8 cellular contexts compared by ENCODE assay signal in the genomic region with DNA sequence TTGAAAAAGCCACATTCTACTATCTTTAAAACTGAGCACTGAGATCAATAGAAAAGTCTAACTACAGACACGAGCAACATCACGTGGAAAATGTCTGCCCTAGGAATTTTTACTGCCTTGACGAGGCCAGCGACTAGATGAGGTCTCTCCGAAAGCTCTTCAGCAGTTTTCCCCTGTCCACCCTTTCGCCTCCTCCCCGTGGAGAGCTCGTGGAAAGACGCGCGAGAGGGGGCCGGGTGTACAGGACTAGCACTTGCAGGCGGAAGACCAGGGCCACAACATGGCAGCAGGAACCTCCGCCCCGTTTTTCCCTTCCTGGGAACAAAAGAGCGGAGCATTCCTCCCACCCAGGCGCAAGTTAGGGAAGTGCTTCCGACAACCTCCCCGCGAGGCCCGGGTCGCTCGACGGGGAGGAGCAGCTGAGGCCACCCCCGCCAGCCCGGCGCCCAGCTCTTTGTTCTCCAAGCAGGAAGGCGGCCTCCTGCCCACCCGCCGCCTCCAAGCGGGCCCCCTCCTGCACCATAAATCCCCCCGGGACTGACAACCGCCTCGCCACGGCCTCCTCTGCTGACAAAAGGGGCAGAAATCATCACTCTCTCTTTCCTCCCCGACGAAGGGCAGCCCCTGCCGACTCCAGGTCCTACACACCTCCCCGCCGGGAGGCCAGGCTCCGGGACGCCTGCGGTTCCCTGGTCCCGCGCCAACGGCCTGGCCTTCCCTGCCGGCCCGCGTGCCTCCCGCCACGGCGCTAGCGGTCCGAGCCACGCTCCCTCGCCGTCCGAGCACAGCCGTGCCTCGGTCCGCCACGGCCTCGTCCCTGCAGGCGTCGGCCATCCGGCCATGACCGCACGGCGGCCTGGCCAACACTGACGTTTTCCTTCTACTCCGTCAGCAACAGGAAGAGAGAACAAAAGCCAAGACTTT. TPM values are rescaled to one million over a fixed set of nuclear protein-coding genes. Genes with fewer than 3 reads are reported as not detected.
DNase-seq lines count a peak whose midpoint lies in the region; ATAC-seq and TF ChIP-seq lines count a peak whose summit lies in the region.

No MANE protein-coding gene starts in this region.

- intact Hi-C loops in right cardiac atrium (cut with DNase I) (loop anchor here in 2 of 4 donors (5.0 to 10.0 kb wide), 4 partner anchors 49 to 127 kb away; a partner anchor contains a TSS), psoas muscle (cut with DNase I) (loop anchor here (1.0 to 5.0 kb wide), 7 partner anchors 41 to 99 kb away; a partner anchor contains a TSS), aorta (cut with DNase I) (loop anchor here (1.0 to 5.0 kb wide), 4 partner anchors 49 to 123 kb away; a partner anchor contains a TSS)

- H3K4me1 ChIP-seq in SK-N-SH (ENCODE audit: control insufficient read depth in 1 of 2, insufficient read depth in 2 of 2, low read depth in 1 of 2, low read length in 1 of 2): peaks cover 17 to 27% of the 10 kb centered on the region in 2 experiments
- no peaks in the 10 kb centered on the region for H3K4me1 ChIP-seq in right cardiac atrium (ENCODE audit: control insufficient read depth, insufficient read depth, low read length)
- peaks cover 43% of the 10 kb centered on the region for H3K4me1 ChIP-seq in psoas muscle
- H3K4me1 ChIP-seq in aorta (ENCODE audit: control insufficient read depth in 1 of 2, insufficient read depth in 2 of 2, low read length in 2 of 2): no peaks in the 10 kb centered on the region

- peak overlapping the region; percentile 75 to 93 for H3K4me3 ChIP-seq in SK-N-SH (ENCODE audit: low read depth in 2 of 2, low read length in 1 of 2)
- H3K4me3 ChIP-seq in right cardiac atrium (ENCODE audit: low read length): peak overlapping the region; percentile 64
- peak overlapping the region; percentile 97 for H3K4me3 ChIP-seq in psoas muscle
- H3K4me3 ChIP-seq in aorta (ENCODE audit: low read length in 2 of 2): peak overlapping the region; percentile 88 to 94

- TF ChIP-seq RAD21 in SK-N-SH (IDR thresholded peaks at IDR 0.05; ENCODE audit: low read length): no peak

- H3K36me3 ChIP-seq in SK-N-SH (replicated peaks in 1 of 2; ENCODE audit: control insufficient read depth in 1 of 2, insufficient read depth in 2 of 2, low read length in 1 of 2): peaks cover 42 to 48% of the 10 kb centered on the region in 2 experiments
- H3K36me3 ChIP-seq in psoas muscle (ENCODE audit: insufficient read depth in 1 of 2, low read depth in 1 of 2): peaks cover 12 to 44% of the 10 kb centered on the region in 2 donors
- peaks cover 10 to 13% of the 10 kb centered on the region in 2 donors for H3K36me3 ChIP-seq in aorta (ENCODE audit: control insufficient read depth in 1 of 2, insufficient read depth in 2 of 2, low read length in 1 of 2)

- H3K9me3 ChIP-seq in SK-N-SH (no peaks in the 10 kb centered on the region), right cardiac atrium (ENCODE audit: control insufficient read depth, low read length) (no peaks in the 10 kb centered on the region), psoas muscle (no peaks in the 10 kb centered on the region), aorta (ENCODE audit: control insufficient read depth, low read length) (no peaks in the 10 kb centered on the region)

- DNase-seq in NCI-H510A (lab: John Stamatoyannopoulos, UW) (peak; percentile 16), NCI-H510A treated with DMSO at 0.1 percent for 48 hours (lab: John Stamatoyannopoulos, UW) (no peak), SK-N-SH (peak; percentile 58), amniotic epithelial cell (ENCODE audit: low read depth) (peak; percentile 50), right cardiac atrium (peak; percentile 82 to 89 (median 86)), psoas muscle (peak; percentile 74 to 83), aorta (peak; percentile 83 to 84)

- H3K79me2 ChIP-seq in SK-N-SH (ENCODE audit: insufficient read depth): peaks cover 64% of the 10 kb centered on the region

- H2AFZ ChIP-seq in SK-N-SH (ENCODE audit: low read depth): peak overlapping the region; percentile 15; the same call in 1 of the 2 replicates

- peak overlapping the region; percentile 88 for H3K4me2 ChIP-seq in SK-N-SH

- no peaks in the 10 kb centered on the region for H3K9me2 ChIP-seq in SK-N-SH

- peak overlapping the region; percentile 94 to 95 for H3K27ac ChIP-seq in SK-N-SH (ENCODE audit: low read depth in 2 of 2, low read length in 1 of 2)
- H3K27ac ChIP-seq in right cardiac atrium (ENCODE audit: low read length): peak overlapping the region; percentile 90
- H3K27ac ChIP-seq in psoas muscle: peak overlapping the region; percentile 99
- H3K27ac ChIP-seq in aorta (ENCODE audit: low read depth in 1 of 2, low read length in 2 of 2): peak overlapping the region; percentile 65 to 95

- TF ChIP-seq EP300 in SK-N-SH (IDR thresholded peaks at IDR 0.05; ENCODE audit: borderline replicate concordance in 1 of 2, low read depth in 1 of 2, low read length in 1 of 2): no peak

- POLR2A ChIA-PET in SK-N-SH (lab: Yijun Ruan, JAX): interaction anchor here (0.6 to 3.1 kb wide), 25 partner anchors 10 to 1201 kb away, joined by 3 to 84 read pairs (median 5); a partner anchor contains a TSS

- H3F3A ChIP-seq in SK-N-SH (replicated peaks; ENCODE audit: insufficient read depth): peaks cover 37% of the 10 kb centered on the region

- peaks cover 45% of the 10 kb centered on the region for H4K20me1 ChIP-seq in SK-N-SH (ENCODE audit: insufficient read depth)

- H3K27me3 ChIP-seq in SK-N-SH (ENCODE audit: insufficient read depth) (no peaks in the 10 kb centered on the region), right cardiac atrium (ENCODE audit: control insufficient read depth, insufficient read depth) (no peaks in the 10 kb centered on the region), psoas muscle (ENCODE audit: insufficient read depth in 3 of 3, low read length in 2 of 3) (no peaks in the 10 kb centered on the region), aorta (ENCODE audit: control insufficient read depth in 1 of 2, insufficient read depth in 2 of 2, low read length in 1 of 2) (no peaks in the 10 kb centered on the region)

- CTCF ChIA-PET in SK-N-SH (lab: Yijun Ruan, JAX): interaction anchor here (0.7 to 3.9 kb wide), 6 partner anchors 10 to 1337 kb away, joined by 3 to 35 read pairs (median 8); no protein-coding TSS in a partner anchor

- TF ChIP-seq CTCF in SK-N-SH (IDR thresholded peaks at IDR 0.05): no peak
- TF ChIP-seq CTCF in psoas muscle (IDR thresholded peaks at IDR 0.05): no peak

- ATAC-seq in HG03175 (IDR thresholded peaks at IDR 0.05; ENCODE audit: unreplicated experiment) (peak; percentile 1), right cardiac atrium (peak; percentile 42 to 66), psoas muscle (peak; percentile 5 to 45 (median 16)), aorta (ENCODE audit: low FRiP score) (peak; percentile 61)

- under 1% methylated on average over 43 of the region's 71 CpGs for WGBS in SK-N-SH (ENCODE audit: low lambda C conversion rate)
- under 1% methylated on average over 71 of the region's 71 CpGs for WGBS in right cardiac atrium
- 0 to 1% (median 0%) methylated on average over 63 to 71 of the region's 71 CpGs for WGBS in psoas muscle, 3 donors
- WGBS in aorta, 2 donors: 0% methylated on average over 62 to 71 of the region's 71 CpGs

- H3K9ac ChIP-seq in SK-N-SH: peak overlapping the region; percentile 100

TF ChIP-seq in SK-N-SH, 30 proteins besides CTCF, POLR2A, EP300 and RAD21 (continues in another document):
- TF ChIP-seq RCOR1 (IDR thresholded peaks at IDR 0.05; ENCODE audit: low read length): no peak
- TF ChIP-seq GABPA (IDR thresholded peaks at IDR 0.05; ENCODE audit: low read depth): peak; percentile 28; the same call in 1 of the 2 replicates
- peak; percentile 25; the same call in 1 of the 2 replicates for TF ChIP-seq TAF1 (IDR thresholded peaks at IDR 0.05; ENCODE audit: borderline replicate concordance, low read depth, low read length)
- TF ChIP-seq FOXJ3 (CRISPR knock-in tag; IDR thresholded peaks at IDR 0.05): no peak
- TF ChIP-seq POLR2AphosphoS5 (IDR thresholded peaks at IDR 0.05; ENCODE audit: low read depth, low read length): no peak; the same call in 1 of the 2 replicates
- no peak; the same call in 1 of the 2 replicates for TF ChIP-seq YY1 (IDR thresholded peaks at IDR 0.05; ENCODE audit: low read depth)
- peak; percentile 88 for TF ChIP-seq MXI1 (IDR thresholded peaks at IDR 0.05; ENCODE audit: low read depth, low read length)
- TF ChIP-seq SMC3 (IDR thresholded peaks at IDR 0.05; ENCODE audit: low read depth, low read length): no peak
- TF ChIP-seq, protein P1, sequence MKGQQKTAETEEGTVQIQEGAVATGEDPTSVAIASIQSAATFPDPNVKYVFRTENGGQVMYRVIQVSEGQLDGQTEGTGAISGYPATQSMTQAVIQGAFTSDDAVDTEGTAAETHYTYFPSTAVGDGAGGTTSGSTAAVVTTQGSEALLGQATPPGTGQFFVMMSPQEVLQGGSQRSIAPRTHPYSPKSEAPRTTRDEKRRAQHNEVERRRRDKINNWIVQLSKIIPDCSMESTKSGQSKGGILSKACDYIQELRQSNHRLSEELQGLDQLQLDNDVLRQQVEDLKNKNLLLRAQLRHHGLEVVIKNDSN (IDR thresholded peaks at IDR 0.05; ENCODE audit: borderline replicate concordance, low read depth): no peak

RNA-seq across cellular contexts. Expression of a gene that starts 0.8 kb away (rescaled TPM):
- polyA plus RNA-seq in SK-N-SH (2012; rRNA removed) (298 and 394 TPM in 2 replicates), right cardiac atrium (266 TPM), psoas muscle (100 to 1,000 TPM; 308 to 726 (median 645) TPM), aorta (100 to 1,000 TPM; 265 to 269 TPM)
- polyA plus RNA-seq in SK-N-SH (2012; cell fraction: cytosol; rRNA removed): 416 and 436 TPM in 2 replicates
- 174 and 354 TPM in 2 replicates for polyA plus RNA-seq in SK-N-SH (2012; cell fraction: nucleus; rRNA removed)
- total RNA-seq in right cardiac atrium (100 to 1,000 TPM; 657 to 718 (median 693) TPM), psoas muscle (100 to 1,000 TPM; 652 to 809 (median 709) TPM), aorta (100 to 1,000 TPM; 615 to 752 TPM)

RNA-seq across cellular contexts. Expression of a gene that starts 50.0 kb away (rescaled TPM):
- polyA plus RNA-seq in SK-N-SH (2012; rRNA removed) (23.5 and 31.2 TPM in 2 replicates), right cardiac atrium (23.8 TPM), psoas muscle (10 to 100 TPM; 20.0 to 39.6 (median 20.8) TPM), aorta (10 to 100 TPM; 16.5 to 58.8 TPM)
- polyA plus RNA-seq in SK-N-SH (2012; cell fraction: cytosol; rRNA removed): 22.0 and 24.9 TPM in 2 replicates
- 43.4 and 96.8 TPM in 2 replicates for polyA plus RNA-seq in SK-N-SH (2012; cell fraction: nucleus; rRNA removed)
- total RNA-seq in right cardiac atrium (10 to 100 TPM; 40.6 to 46.7 (median 44.2) TPM), psoas muscle (10 to 100 TPM; 25.5 to 47.8 (median 29.4) TPM), aorta (10 to 100 TPM; 48.4 to 63.8 TPM)

RNA-seq across cellular contexts. Expression of a gene that starts 56.8 kb away (rescaled TPM):
- 10.1 and 13.0 TPM in 2 replicates for polyA plus RNA-seq in SK-N-SH (2012; rRNA removed)
- polyA plus RNA-seq in SK-N-SH (2012; cell fraction: cytosol; rRNA removed): 16.1 and 18.8 TPM in 2 replicates
- polyA plus RNA-seq in SK-N-SH (2012; cell fraction: nucleus; rRNA removed): 10.4 and 16.2 TPM in 2 replicates
- total RNA-seq in right cardiac atrium: 10 to 100 TPM; 26.0 to 29.8 (median 28.1) TPM
- 14.1 TPM for polyA plus RNA-seq in right cardiac atrium
- total RNA-seq in psoas muscle: 10 to 100 TPM; 20.9 to 31.0 (median 26.1) TPM
- polyA plus RNA-seq in psoas muscle: 10 to 100 TPM; 16.4 to 41.6 (median 17.7) TPM
- total RNA-seq in aorta: 10 to 100 TPM; 29.7 to 32.2 TPM
- polyA plus RNA-seq in aorta: 10 to 100 TPM; 10.8 to 12.6 TPM

Comparison
In these comparisons a context has a peak if more than half of its experiments do, and no peak if none do; other contexts are left out.
1. ATAC-seq: peak in every context shown above with its lines; median percentile 61 in aorta; 54 in right cardiac atrium; 16 in psoas muscle; 1 in HG03175.